In the genomic region with DNA sequence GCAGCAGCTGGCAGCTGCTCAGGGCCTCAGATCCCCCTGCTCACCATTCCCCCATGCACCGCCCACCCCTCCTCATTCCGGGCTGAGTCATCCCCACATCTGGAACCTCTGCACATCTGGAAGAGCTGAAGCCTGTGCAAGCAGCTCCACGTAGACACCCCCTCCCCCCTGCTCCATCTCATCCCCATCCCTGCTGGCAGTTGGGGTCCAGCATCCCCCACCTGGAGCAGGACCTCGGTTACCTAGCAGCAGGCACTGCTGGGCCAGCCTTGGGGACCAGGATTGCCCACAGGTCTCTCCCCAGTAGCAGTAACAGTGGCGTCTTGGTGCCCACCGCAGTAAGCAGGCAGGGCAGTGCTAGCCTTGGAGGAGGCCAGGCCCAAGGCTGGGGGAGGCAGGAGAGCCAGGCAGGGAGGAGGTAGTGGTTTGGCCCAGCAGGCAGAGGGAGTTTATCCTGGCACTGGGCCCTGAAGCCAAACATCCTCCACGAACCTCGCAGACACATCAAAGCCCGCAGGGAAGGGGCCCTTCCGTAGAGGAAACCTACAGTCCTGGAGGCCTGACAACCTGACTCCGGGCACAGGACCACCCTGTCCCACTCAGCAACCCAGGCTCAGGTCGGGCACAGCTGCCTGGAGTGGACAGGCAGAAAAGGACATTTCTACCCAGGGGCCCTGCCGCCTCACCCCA, we compare ENCODE assay signal across 8 cellular contexts. TPM values are rescaled to one million over a fixed set of nuclear protein-coding genes. Genes with fewer than 3 reads are reported as not detected.
DNase-seq lines count a peak whose midpoint lies in the region; ATAC-seq and TF ChIP-seq lines count a peak whose summit lies in the region.

No MANE protein-coding gene starts in this region.

- H3K27ac ChIP-seq in fibroblast of lung (ENCODE audit: insufficient read depth, low read length) = peak overlapping the region; percentile 57
- H3K27ac ChIP-seq in skeletal muscle tissue (ENCODE audit: low read depth, low read length) = peak overlapping the region; percentile 58

- H2AFZ ChIP-seq in fibroblast of lung (ENCODE audit: low read length) = no peak overlapping the region

- H3K27me3 ChIP-seq in fibroblast of lung (ENCODE audit: control insufficient read depth, insufficient read depth, low read length) (no peaks in the 10 kb centered on the region), skeletal muscle tissue (ENCODE audit: control insufficient read depth in 3 of 3, insufficient read depth in 3 of 3, low read length in 3 of 3) (peaks cover 0 to 5% (median 3%) of the 10 kb centered on the region in 3 donors)

- TF ChIP-seq CTCF in GM10266 (IDR thresholded peaks at IDR 0.05; ENCODE audit: control insufficient read depth, insufficient read depth, low read depth, missing control alignments) (no peak), fibroblast of lung (conservative IDR thresholded peaks at IDR 0.05 in 1 of 2, IDR thresholded peaks at IDR 0.05 in 1 of 2; ENCODE audit: low read depth in 1 of 2, low read length in 2 of 2) (peak; percentile 19 to 26), natural killer cell (IDR thresholded peaks at IDR 0.05) (no peak)

- H4K20me1 ChIP-seq in fibroblast of lung (ENCODE audit: control insufficient read depth, extremely low read depth, insufficient read depth, low read length) = no peaks in the 10 kb centered on the region

- H3K4me1 ChIP-seq in fibroblast of lung (ENCODE audit: control insufficient read depth, extremely low read depth, insufficient read depth, low read length) (peaks cover 45% of the 10 kb centered on the region), skeletal muscle tissue (ENCODE audit: control insufficient read depth in 3 of 3, insufficient read depth in 3 of 3, low read length in 3 of 3) (peaks cover 22 to 39% (median 23%) of the 10 kb centered on the region in 3 donors)

- no peak overlapping the region for H3K4me3 Mint-ChIP-seq in natural killer cell

- DNase-seq in GM10266 (ENCODE audit: extremely low spot score) (peak; percentile 5), fibroblast of lung (ENCODE audit: low read depth in 2 of 2) (peak; percentile 85 to 92), NCI-H146 (lab: John Stamatoyannopoulos, UW) (no peak), natural killer cell (no peak), inferior parietal cortex (ENCODE audit: extremely low spot score) (no peak)
- no peak for DNase-seq in activated CD4-positive, CD25-positive, alpha-beta regulatory T cell (lab: John Stamatoyannopoulos, UW)

- H3K4me3 ChIP-seq in fibroblast of lung (replicated peaks in 1 of 4; ENCODE audit: control extremely low read depth in 1 of 4, insufficient read depth in 1 of 4, low read depth in 3 of 4, low read length in 4 of 4) (peak overlapping the region in 1 of 4 experiments; percentile 39), skeletal muscle tissue (ENCODE audit: low read length in 3 of 3) (no peak overlapping the region)

- no peak overlapping the region for H3K27ac Mint-ChIP-seq in natural killer cell

- H3K36me3 ChIP-seq in fibroblast of lung (ENCODE audit: control insufficient read depth, insufficient read depth, low read length) (no peaks in the 10 kb centered on the region), skeletal muscle tissue (ENCODE audit: control insufficient read depth in 3 of 3, insufficient read depth in 3 of 3, low read length in 3 of 3) (no peaks in the 10 kb centered on the region)

- peaks cover 2% of the 10 kb centered on the region for H3K79me2 ChIP-seq in fibroblast of lung (ENCODE audit: control insufficient read depth, insufficient read depth, low read length)

- no peaks in the 10 kb centered on the region for H3K36me3 Mint-ChIP-seq in natural killer cell

- H3K9ac ChIP-seq in fibroblast of lung (ENCODE audit: insufficient read depth, low read length) (no peak overlapping the region), skeletal muscle tissue (ENCODE audit: low read depth in 1 of 3, low read length in 3 of 3) (no peak overlapping the region)

- H3K27me3 Mint-ChIP-seq in natural killer cell (ENCODE audit: low read depth in 2 of 2) = peaks cover 9 to 22% of the 10 kb centered on the region in 2 donors

- no peak for ATAC-seq in natural killer cell

- intact Hi-C loops in natural killer cell (cut with micrococcal nuclease) = no loop called here

- H3K4me2 ChIP-seq in fibroblast of lung (ENCODE audit: extremely low read depth, insufficient read depth, low read length) = peak overlapping the region; percentile 59

- H3K9me3 Mint-ChIP-seq in natural killer cell = no peaks in the 10 kb centered on the region

- H3K9me3 ChIP-seq in fibroblast of lung (ENCODE audit: control insufficient read depth, insufficient read depth, low read depth, low read length) = no peaks in the 10 kb centered on the region
- no peaks in the 10 kb centered on the region for H3K9me3 ChIP-seq in skeletal muscle tissue (ENCODE audit: control insufficient read depth in 3 of 3, low read length in 3 of 3)

- H3K4me1 Mint-ChIP-seq in natural killer cell = peaks cover 0 to 10% of the 10 kb centered on the region in 2 donors

TF ChIP-seq in PFSK-1, 5 proteins besides CTCF, POLR2A, EP300 and RAD21:
- TF ChIP-seq POLR2AphosphoS5 (IDR thresholded peaks at IDR 0.05; ENCODE audit: low read depth, low read length) = no peak
- TF ChIP-seq SIN3A (IDR thresholded peaks at IDR 0.05; ENCODE audit: borderline replicate concordance, insufficient read depth, low read length) = peak; percentile 54; the same call in 1 of the 2 replicates
- no peak for TF ChIP-seq TAF1 (IDR thresholded peaks at IDR 0.05; ENCODE audit: borderline replicate concordance, insufficient read depth, low read length)
- TF ChIP-seq, protein P1, sequence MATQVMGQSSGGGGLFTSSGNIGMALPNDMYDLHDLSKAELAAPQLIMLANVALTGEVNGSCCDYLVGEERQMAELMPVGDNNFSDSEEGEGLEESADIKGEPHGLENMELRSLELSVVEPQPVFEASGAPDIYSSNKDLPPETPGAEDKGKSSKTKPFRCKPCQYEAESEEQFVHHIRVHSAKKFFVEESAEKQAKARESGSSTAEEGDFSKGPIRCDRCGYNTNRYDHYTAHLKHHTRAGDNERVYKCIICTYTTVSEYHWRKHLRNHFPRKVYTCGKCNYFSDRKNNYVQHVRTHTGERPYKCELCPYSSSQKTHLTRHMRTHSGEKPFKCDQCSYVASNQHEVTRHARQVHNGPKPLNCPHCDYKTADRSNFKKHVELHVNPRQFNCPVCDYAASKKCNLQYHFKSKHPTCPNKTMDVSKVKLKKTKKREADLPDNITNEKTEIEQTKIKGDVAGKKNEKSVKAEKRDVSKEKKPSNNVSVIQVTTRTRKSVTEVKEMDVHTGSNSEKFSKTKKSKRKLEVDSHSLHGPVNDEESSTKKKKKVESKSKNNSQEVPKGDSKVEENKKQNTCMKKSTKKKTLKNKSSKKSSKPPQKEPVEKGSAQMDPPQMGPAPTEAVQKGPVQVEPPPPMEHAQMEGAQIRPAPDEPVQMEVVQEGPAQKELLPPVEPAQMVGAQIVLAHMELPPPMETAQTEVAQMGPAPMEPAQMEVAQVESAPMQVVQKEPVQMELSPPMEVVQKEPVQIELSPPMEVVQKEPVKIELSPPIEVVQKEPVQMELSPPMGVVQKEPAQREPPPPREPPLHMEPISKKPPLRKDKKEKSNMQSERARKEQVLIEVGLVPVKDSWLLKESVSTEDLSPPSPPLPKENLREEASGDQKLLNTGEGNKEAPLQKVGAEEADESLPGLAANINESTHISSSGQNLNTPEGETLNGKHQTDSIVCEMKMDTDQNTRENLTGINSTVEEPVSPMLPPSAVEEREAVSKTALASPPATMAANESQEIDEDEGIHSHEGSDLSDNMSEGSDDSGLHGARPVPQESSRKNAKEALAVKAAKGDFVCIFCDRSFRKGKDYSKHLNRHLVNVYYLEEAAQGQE (IDR thresholded peaks at IDR 0.05; ENCODE audit: insufficient read depth in 1 of 2, low read depth in 2 of 2, low read length in 2 of 2) = 0 out of 4 replicates have a peak, but pooled peaks of 1 of the 2 experiments have one; percentile 41
- peak; percentile 68 for TF ChIP-seq FOXP2 (optimal IDR thresholded peaks at IDR 0.05; ENCODE audit: borderline replicate concordance, extremely low read depth, extremely low read length, insufficient read depth)

RNA-seq across cellular contexts. Expression of gene TMEM92, which starts 7.7 kb away (rescaled TPM):
- polyA plus RNA-seq in PFSK-1 (2012; ENCODE audit: insufficient read length, low read depth) = 10.9 TPM
- under 0.01 TPM in 1 of 2 replicates, not detected in the other for total RNA-seq in fibroblast of lung
- 0.05 TPM in 2 replicates for polyA plus RNA-seq in fibroblast of lung
- 0.19 and 0.32 TPM in 2 replicates for polyA plus RNA-seq in fibroblast of lung (2012)
- polyA minus RNA-seq in fibroblast of lung (ENCODE audit: low replicate concordance) = not detected in 2 replicates
- not detected for total RNA-seq in skeletal muscle tissue
- total RNA-seq in natural killer cell = not detected

Comparison
In these comparisons a context has a peak if more than half of its experiments do, and no peak if none do; other contexts are left out.
1. DNase-seq: peak in GM10266 (single experiment) and fibroblast of lung (2 of 2); none in NCI-H146 (single experiment), activated CD4-positive, CD25-positive, alpha-beta regulatory T cell (0 of 4), natural killer cell (single experiment) and inferior parietal cortex (single experiment).
2. CTCF ChIP-seq: peak in fibroblast of lung (2 of 2); none in GM10266 (single experiment) and natural killer cell (single experiment).